Comparison of ENCODE assay signal across 1 cellular context in the genomic region with DNA sequence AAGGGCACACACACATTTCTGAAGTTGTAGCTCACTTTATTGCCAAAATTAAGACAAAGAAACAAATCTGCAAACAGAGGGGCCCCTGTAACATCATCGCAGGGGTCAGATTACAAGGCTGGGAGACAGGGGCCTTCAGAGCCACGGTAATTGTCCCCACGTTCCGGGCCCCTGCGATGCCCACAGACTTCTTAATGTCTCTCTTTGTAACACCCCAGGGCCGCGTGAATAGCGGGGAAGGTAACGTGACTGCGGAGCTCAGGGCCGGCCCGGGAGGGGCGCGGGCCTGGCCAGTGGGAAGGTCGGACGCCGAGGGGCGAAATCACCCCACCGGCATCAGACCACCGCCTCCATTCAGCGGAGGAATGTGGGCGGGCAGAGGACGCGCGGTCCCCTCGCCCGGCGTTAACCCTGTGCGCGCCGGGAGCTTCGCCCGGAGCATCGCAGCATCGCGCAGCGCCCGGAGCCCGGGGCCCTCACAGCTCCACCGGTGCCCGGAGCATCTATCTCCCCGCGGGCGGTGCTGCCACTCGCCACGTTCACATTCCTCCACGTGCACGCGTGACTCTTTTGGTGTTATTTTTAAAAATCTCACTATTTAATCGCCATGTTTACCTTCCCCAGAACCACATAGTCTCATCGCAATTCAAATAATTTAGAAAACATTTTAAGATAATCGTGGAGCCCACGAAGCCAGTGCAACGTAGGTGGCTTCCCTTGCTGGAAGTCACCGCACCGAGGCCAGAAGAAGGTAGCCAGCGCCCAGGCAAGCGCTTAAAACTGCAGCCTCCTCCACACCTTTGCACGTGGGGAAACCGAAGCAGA.
TF ChIP-seq lines count a peak whose summit lies in the region.

No MANE protein-coding gene starts in this region.

TF ChIP-seq in HepG2, 621 proteins besides CTCF, POLR2A, EP300 and RAD21 (continued from another document):
- TF ChIP-seq ZNF263 (CRISPR knock-in tag; IDR thresholded peaks at IDR 0.05), result 0 out of 2 replicates have a peak, but pooled peaks have one; percentile 24
- TF ChIP-seq ZNF773 (CRISPR knock-in tag; IDR thresholded peaks at IDR 0.05; ENCODE audit: borderline replicate concordance), result 0 out of 2 replicates have a peak, but pooled peaks have one; percentile 22
- peak; percentile 82 for TF ChIP-seq HNRNPLL (IDR thresholded peaks at IDR 0.05; ENCODE audit: low read depth, low read length, poor library complexity, severe bottlenecking)
- TF ChIP-seq BORCS8-MEF2B (CRISPR knock-in tag; IDR thresholded peaks at IDR 0.05), result peak; percentile 73; the same call in 1 of the 2 replicates
- 0 out of 2 replicates have a peak, but pooled peaks have one; percentile 25 for TF ChIP-seq RBFOX2 (IDR thresholded peaks at IDR 0.05; ENCODE audit: low read depth, low read length)
- TF ChIP-seq ZNF564 (CRISPR knock-in tag; IDR thresholded peaks at IDR 0.05), result no peak
- no peak for TF ChIP-seq BCL6 (CRISPR knock-in tag; IDR thresholded peaks at IDR 0.05)
- TF ChIP-seq YEATS2 (CRISPR knock-in tag; IDR thresholded peaks at IDR 0.05; ENCODE audit: borderline replicate concordance), result no peak
- no peak for TF ChIP-seq MBNL3 (CRISPR knock-in tag; conservative IDR thresholded peaks at IDR 0.05)
- TF ChIP-seq ZNF260 (CRISPR knock-in tag; IDR thresholded peaks at IDR 0.05; ENCODE audit: borderline replicate concordance, low read depth), result no peak
- TF ChIP-seq, protein P1, sequence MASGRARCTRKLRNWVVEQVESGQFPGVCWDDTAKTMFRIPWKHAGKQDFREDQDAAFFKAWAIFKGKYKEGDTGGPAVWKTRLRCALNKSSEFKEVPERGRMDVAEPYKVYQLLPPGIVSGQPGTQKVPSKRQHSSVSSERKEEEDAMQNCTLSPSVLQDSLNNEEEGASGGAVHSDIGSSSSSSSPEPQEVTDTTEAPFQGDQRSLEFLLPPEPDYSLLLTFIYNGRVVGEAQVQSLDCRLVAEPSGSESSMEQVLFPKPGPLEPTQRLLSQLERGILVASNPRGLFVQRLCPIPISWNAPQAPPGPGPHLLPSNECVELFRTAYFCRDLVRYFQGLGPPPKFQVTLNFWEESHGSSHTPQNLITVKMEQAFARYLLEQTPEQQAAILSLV (CRISPR knock-in tag; IDR thresholded peaks at IDR 0.05; ENCODE audit: borderline replicate concordance), result peak; percentile 84; the same call in 1 of the 2 replicates
- TF ChIP-seq XBP1 (CRISPR knock-in tag; IDR thresholded peaks at IDR 0.05), result no peak
- TF ChIP-seq, protein P2, sequence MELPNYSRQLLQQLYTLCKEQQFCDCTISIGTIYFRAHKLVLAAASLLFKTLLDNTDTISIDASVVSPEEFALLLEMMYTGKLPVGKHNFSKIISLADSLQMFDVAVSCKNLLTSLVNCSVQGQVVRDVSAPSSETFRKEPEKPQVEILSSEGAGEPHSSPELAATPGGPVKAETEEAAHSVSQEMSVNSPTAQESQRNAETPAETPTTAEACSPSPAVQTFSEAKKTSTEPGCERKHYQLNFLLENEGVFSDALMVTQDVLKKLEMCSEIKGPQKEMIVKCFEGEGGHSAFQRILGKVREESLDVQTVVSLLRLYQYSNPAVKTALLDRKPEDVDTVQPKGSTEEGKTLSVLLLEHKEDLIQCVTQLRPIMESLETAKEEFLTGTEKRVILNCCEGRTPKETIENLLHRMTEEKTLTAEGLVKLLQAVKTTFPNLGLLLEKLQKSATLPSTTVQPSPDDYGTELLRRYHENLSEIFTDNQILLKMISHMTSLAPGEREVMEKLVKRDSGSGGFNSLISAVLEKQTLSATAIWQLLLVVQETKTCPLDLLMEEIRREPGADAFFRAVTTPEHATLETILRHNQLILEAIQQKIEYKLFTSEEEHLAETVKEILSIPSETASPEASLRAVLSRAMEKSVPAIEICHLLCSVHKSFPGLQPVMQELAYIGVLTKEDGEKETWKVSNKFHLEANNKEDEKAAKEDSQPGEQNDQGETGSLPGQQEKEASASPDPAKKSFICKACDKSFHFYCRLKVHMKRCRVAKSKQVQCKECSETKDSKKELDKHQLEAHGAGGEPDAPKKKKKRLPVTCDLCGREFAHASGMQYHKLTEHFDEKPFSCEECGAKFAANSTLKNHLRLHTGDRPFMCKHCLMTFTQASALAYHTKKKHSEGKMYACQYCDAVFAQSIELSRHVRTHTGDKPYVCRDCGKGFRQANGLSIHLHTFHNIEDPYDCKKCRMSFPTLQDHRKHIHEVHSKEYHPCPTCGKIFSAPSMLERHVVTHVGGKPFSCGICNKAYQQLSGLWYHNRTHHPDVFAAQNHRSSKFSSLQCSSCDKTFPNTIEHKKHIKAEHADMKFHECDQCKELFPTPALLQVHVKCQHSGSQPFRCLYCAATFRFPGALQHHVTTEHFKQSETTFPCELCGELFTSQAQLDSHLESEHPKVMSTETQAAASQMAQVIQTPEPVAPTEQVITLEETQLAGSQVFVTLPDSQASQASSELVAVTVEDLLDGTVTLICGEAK (IDR thresholded peaks at IDR 0.05), result no peak
- TF ChIP-seq, protein P2 (CRISPR knock-in tag; IDR thresholded peaks at IDR 0.05), result peak; percentile 61
- no peak for TF ChIP-seq CREB1 (IDR thresholded peaks at IDR 0.05)
- peak; percentile 48; the same call in 1 of the 2 replicates for TF ChIP-seq CREB1 (CRISPR knock-in tag; IDR thresholded peaks at IDR 0.05)
- TF ChIP-seq JARID2 (CRISPR knock-in tag; IDR thresholded peaks at IDR 0.05; ENCODE audit: insufficient replicate concordance), result no peak
